ENCODE assay signal across 8 cellular contexts in the genomic region with DNA sequence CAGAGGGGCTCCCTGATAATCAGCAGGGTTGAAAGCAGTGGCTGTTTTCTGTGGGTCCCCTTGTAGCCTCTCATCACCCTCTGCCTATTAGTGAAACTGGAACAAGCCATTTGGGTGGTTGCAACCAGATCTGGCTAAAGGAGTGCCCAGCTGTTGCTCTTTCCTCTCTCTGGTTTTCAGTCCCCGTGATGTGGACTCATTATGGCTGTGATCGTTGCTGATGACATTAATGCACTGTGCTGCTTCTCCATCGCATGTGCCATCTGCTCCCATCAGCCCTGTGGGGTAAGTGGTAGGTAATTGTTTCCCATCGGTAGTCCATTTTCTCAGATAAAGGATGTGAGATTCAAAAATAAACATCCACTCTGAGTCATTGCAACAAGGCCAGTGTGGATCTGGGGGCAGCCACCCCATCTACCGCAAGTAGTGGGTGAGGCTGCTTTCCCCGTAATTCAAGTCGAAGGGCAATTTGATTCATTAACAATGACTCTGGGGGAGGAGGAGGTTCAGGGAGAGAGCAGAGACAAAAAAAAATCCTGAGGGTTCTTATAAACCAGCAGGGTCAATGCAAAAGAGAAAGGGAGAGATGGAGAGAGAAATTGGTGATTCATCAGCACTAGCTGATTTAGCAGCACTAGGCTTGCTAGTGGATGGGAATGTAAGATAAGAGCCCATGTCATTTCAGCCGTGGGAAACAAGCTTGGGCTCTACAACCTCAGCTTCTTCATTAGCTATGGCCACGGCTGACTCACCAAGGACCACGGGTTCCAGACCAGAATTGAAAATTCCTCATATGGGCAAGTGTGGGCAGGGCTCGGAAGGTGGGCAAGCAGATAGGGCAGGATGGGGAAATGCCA.
DNase-seq lines count a peak whose midpoint lies in the region; ATAC-seq and TF ChIP-seq lines count a peak whose summit lies in the region.

No MANE protein-coding gene starts in this region.

- H3K9me3 ChIP-seq in hepatocyte (ENCODE audit: low read depth) = no peaks in the 10 kb centered on the region

- 57% methylated on average over 11 of the region's 11 CpGs for WGBS in hepatocyte (ENCODE audit: low lambda C conversion rate, missing lambda C conversion rate)

- H3K4me1 Mint-ChIP-seq in activated naive CD4-positive, alpha-beta T cell treated with anti-CD3 and anti-CD28 coated beads for 36 hours (ENCODE audit: low read depth) = peaks cover 20% of the 10 kb centered on the region

- no peaks in the 10 kb centered on the region for H3K9me2 ChIP-seq in hepatocyte (replicated peaks; ENCODE audit: insufficient read depth)

- peaks cover 2% of the 10 kb centered on the region for H3K27me3 Mint-ChIP-seq in activated naive CD4-positive, alpha-beta T cell treated with anti-CD3 and anti-CD28 coated beads for 36 hours (ENCODE audit: low read depth)

- CTCF ChIA-PET in activated naive CD4-positive, alpha-beta T cell treated with anti-CD3 and anti-CD28 coated beads for 36 hours (lab: Charles Lee) = no interaction called here

- no peak overlapping the region for H3K27ac Mint-ChIP-seq in activated naive CD4-positive, alpha-beta T cell treated with anti-CD3 and anti-CD28 coated beads for 36 hours

- H3K27ac ChIP-seq in hepatocyte = no peak overlapping the region

- DNase-seq in EL = peak; percentile 25
- peak; percentile 45 for DNase-seq in NOMO-1 treated with dmso at 0.1 percent for 144 hours (lab: John Stamatoyannopoulos, UW; ENCODE audit: unreplicated experiment)
- DNase-seq in hepatocyte (ENCODE audit: low spot score) = peak; percentile 16
- no peak for DNase-seq in germinal center (ENCODE audit: low spot score)
- DNase-seq in NCI-H2196 treated with DMSO at 0.1 percent for 48 hours (lab: John Stamatoyannopoulos, UW; ENCODE audit: unreplicated experiment) = no peak
- DNase-seq in activated naive CD4-positive, alpha-beta T cell treated with anti-CD3 and anti-CD28 coated beads for 36 hours = no peak
- no peak for DNase-seq in GM19240 (ENCODE audit: insufficient read length, low spot score)

- no peak overlapping the region for H2AFZ ChIP-seq in hepatocyte

- H3K9me3 Mint-ChIP-seq in activated naive CD4-positive, alpha-beta T cell treated with anti-CD3 and anti-CD28 coated beads for 36 hours = no peaks in the 10 kb centered on the region

- no peak for TF ChIP-seq CTCF in hepatocyte (IDR thresholded peaks at IDR 0.05; ENCODE audit: poor library complexity)

- H3K4me1 ChIP-seq in hepatocyte (ENCODE audit: insufficient read depth) = no peaks in the 10 kb centered on the region

- H3K4me3 Mint-ChIP-seq in activated naive CD4-positive, alpha-beta T cell treated with anti-CD3 and anti-CD28 coated beads for 36 hours = no peak overlapping the region

- H3K79me2 ChIP-seq in hepatocyte = no peaks in the 10 kb centered on the region

- no peaks in the 10 kb centered on the region for H3K36me3 Mint-ChIP-seq in activated naive CD4-positive, alpha-beta T cell treated with anti-CD3 and anti-CD28 coated beads for 36 hours (ENCODE audit: low read depth)

- no peak overlapping the region for H3K4me3 ChIP-seq in hepatocyte

- H3K36me3 ChIP-seq in hepatocyte (replicated peaks; ENCODE audit: insufficient read depth, low read depth) = no peaks in the 10 kb centered on the region

- intact Hi-C loops in activated naive CD4-positive, alpha-beta T cell treated with anti-CD3 and anti-CD28 coated beads for 36 hours (cut with micrococcal nuclease) = no loop called here

- no peaks in the 10 kb centered on the region for H4K20me1 ChIP-seq in hepatocyte (ENCODE audit: insufficient read depth, poor library complexity, severe bottlenecking)

- no peaks in the 10 kb centered on the region for H3K27me3 ChIP-seq in hepatocyte

- peak; percentile 59 for ATAC-seq in HG03432 (IDR thresholded peaks at IDR 0.05; ENCODE audit: unreplicated experiment)

- H3K4me2 ChIP-seq in hepatocyte = no peak overlapping the region

Comparison
In these comparisons a context has a peak if more than half of its experiments do, and no peak if none do; other contexts are left out.
1. DNase-seq: peak in EL (single experiment), NOMO-1 treated with dmso at 0.1 percent for 144 hours (single experiment) and hepatocyte (single experiment); none in germinal center (single experiment), NCI-H2196 treated with DMSO at 0.1 percent for 48 hours (single experiment), activated naive CD4-positive, alpha-beta T cell treated with anti-CD3 and anti-CD28 coated beads for 36 hours (single experiment) and GM19240 (single experiment).